ENCODE assay signal across 8 cellular contexts in genomic region chr19:55526216-55527196, GRCh38. TPM values are rescaled to one million over a fixed set of nuclear protein-coding genes. Genes with fewer than 3 reads are reported as not detected.
A peak's percentile ranks its signal among the peaks of the same experiment; 100 is the strongest.
DNase-seq lines count a peak whose midpoint lies in the region; ATAC-seq, FAIRE-seq and TF ChIP-seq lines count a peak whose summit lies in the region.

No MANE protein-coding gene starts in this region.

- WGBS in GM12878 (ENCODE audit: insufficient coverage, insufficient replicate concordance, low lambda C conversion rate, missing lambda C conversion rate) = 63% methylated on average over 33 of the region's 35 CpGs
- WGBS in lung, 2 donors = 27 to 29% methylated on average over 35 of the region's 35 CpGs

- POLR2A ChIA-PET in GM12878 (lab: Charles Lee) = no interaction called here

- H3K36me3 Mint-ChIP-seq in chondrocyte (ENCODE audit: low read depth) = no peaks in the 10 kb centered on the region

- H3K27ac ChIP-seq in GM12878 (ENCODE audit: control insufficient read depth, insufficient read depth) (no peak overlapping the region), lung (ENCODE audit: low read depth in 1 of 2, low read length in 1 of 2) (peak overlapping the region in 1 of 2 donors; percentile 2)

- H3K79me2 ChIP-seq in GM12878 (ENCODE audit: control insufficient read depth, insufficient read depth, low read length) = no peaks in the 10 kb centered on the region

- H3K4me3 ChIP-seq in GM12878 (no peak overlapping the region), lung (no peak overlapping the region)

- H3K9ac ChIP-seq in GM12878 (ENCODE audit: control insufficient read depth, insufficient read depth, low read length) = no peak overlapping the region

- no peak for TF ChIP-seq EP300 in GM12878 (IDR thresholded peaks at IDR 0.05; ENCODE audit: borderline replicate concordance in 1 of 2, control insufficient read depth in 1 of 2, low read depth in 2 of 2, low read length in 2 of 2)

- ATAC-seq in GM12878 = no peak
- ATAC-seq in lung (ENCODE audit: insufficient read depth, low FRiP score) = peak; percentile 46
- ATAC-seq in HG02938 (IDR thresholded peaks at IDR 0.05; ENCODE audit: unreplicated experiment) = no peak
- no peak for ATAC-seq in HG03108 (IDR thresholded peaks at IDR 0.05; ENCODE audit: unreplicated experiment)

- no peak overlapping the region for H2AFZ ChIP-seq in GM12878 (ENCODE audit: control insufficient read depth, low read depth, low read length)

- H3K27ac Mint-ChIP-seq in chondrocyte (ENCODE audit: unreplicated experiment) = no peak overlapping the region

- peaks cover 3% of the 10 kb centered on the region for H3K4me1 Mint-ChIP-seq in chondrocyte (ENCODE audit: low read depth)

- no peak overlapping the region for H3K4me2 ChIP-seq in GM12878 (ENCODE audit: control insufficient read depth, insufficient read depth)

- SMC1A ChIA-PET in GM12878 (lab: Charles Lee; ENCODE audit: uncharacterized antibody, unreplicated experiment) = no interaction called here

- H3K27me3 ChIP-seq in GM12878 (replicated peaks in 1 of 2; ENCODE audit: control insufficient read depth in 2 of 2, insufficient read depth in 2 of 2, low read length in 1 of 2) (no peaks in the 10 kb centered on the region), lung (ENCODE audit: control insufficient read depth, insufficient read depth) (peaks cover 5% of the 10 kb centered on the region)

- CTCF ChIA-PET in GM12878 (lab: Yijun Ruan, JAX) = no interaction called here

- TF ChIP-seq POLR2A in GM12878 (IDR thresholded peaks at IDR 0.05; ENCODE audit: low read depth, low read length) = no peak

- in situ Hi-C loops in GM12878 (cut with MboI) = no loop called here

- TF ChIP-seq CTCF in GM12878 (IDR thresholded peaks at IDR 0.05 in 2 of 3, conservative IDR thresholded peaks at IDR 0.05 in 1 of 3; ENCODE audit: control insufficient read depth in 2 of 3, extremely low read depth in 1 of 3, insufficient read depth in 1 of 3, low read depth in 3 of 3, low read length in 3 of 3) (no peak), lung (IDR thresholded peaks at IDR 0.05; ENCODE audit: control extremely low read depth, extremely low read depth) (no peak), chondrocyte (IDR thresholded peaks at IDR 0.05) (no peak)

- BruUV-seq in GM12878 (replicated peaks; lab: Mats Ljungman, UMichigan) = no TSS peak

- RAD21 ChIA-PET in GM12878 (lab: Charles Lee; ENCODE audit: unreplicated experiment) = no interaction called here

- no peak overlapping the region for H3K4me3 Mint-ChIP-seq in chondrocyte (ENCODE audit: unreplicated experiment)

- DNase-seq in Daoy (ENCODE audit: low read depth) (peak; percentile 74), NCI-H2029 (lab: John Stamatoyannopoulos, UW) (peak; percentile 91), GM12878 (ENCODE audit: low read depth, low spot score) (no peak), lung (ENCODE audit: low spot score) (peak; percentile 65), chondrocyte (ENCODE audit: low spot score) (no peak)
- no peak for DNase-seq in effector CD8-positive, alpha-beta T cell (lab: John Stamatoyannopoulos, UW)

- no peak for FAIRE-seq in GM12878 (lab: Jason Lieb, UNC)

- no peaks in the 10 kb centered on the region for H3K27me3 Mint-ChIP-seq in chondrocyte (ENCODE audit: low read depth)

- TF ChIP-seq RAD21 in GM12878 (IDR thresholded peaks at IDR 0.05; ENCODE audit: insufficient read depth, low read depth, low read length) = no peak

- no peaks in the 10 kb centered on the region for H3K4me1 ChIP-seq in GM12878 (ENCODE audit: control insufficient read depth, insufficient read depth, low read length)
- H3K4me1 ChIP-seq in lung (ENCODE audit: control insufficient read depth in 2 of 2, insufficient read depth in 2 of 2, low read length in 2 of 2) = peaks cover 0 to 6% of the 10 kb centered on the region in 2 donors

- H3K9me3 Mint-ChIP-seq in chondrocyte (ENCODE audit: low read depth) = no peaks in the 10 kb centered on the region

- H3K9me3 ChIP-seq in GM12878 (replicated peaks; ENCODE audit: control insufficient read depth, insufficient read depth, low read length) (no peaks in the 10 kb centered on the region; the same call in 2 of the 3 replicates), lung (ENCODE audit: control insufficient read depth in 2 of 2, insufficient read depth in 1 of 2, low read length in 1 of 2) (peaks cover 0 to 2% of the 10 kb centered on the region in 2 donors)

- H4K20me1 ChIP-seq in GM12878 (ENCODE audit: control insufficient read depth, insufficient read depth) = no peaks in the 10 kb centered on the region

- H3K36me3 ChIP-seq in GM12878 (ENCODE audit: control insufficient read depth in 2 of 2, insufficient read depth in 2 of 2, low read length in 1 of 2) = no peaks in the 10 kb centered on the region
- H3K36me3 ChIP-seq in lung (ENCODE audit: control insufficient read depth in 2 of 2, insufficient read depth in 2 of 2, low read length in 2 of 2) = no peaks in the 10 kb centered on the region

- intact Hi-C loops in GM12878 (cut with micrococcal nuclease; ENCODE audit: unreplicated experiment) = no loop called here

RNA-seq across cellular contexts. Expression of gene SBK2, which starts 10.4 kb away (rescaled TPM):
- total RNA-seq in Daoy (2014; rRNA removed; shearing (Covaris generic)) = not detected in 2 replicates
- not detected in 2 replicates for total RNA-seq in GM12878 (2013; cell fraction: nucleolus; rRNA removed)
- not detected in 2 replicates for total RNA-seq in GM12878 (2014; rRNA removed)
- not detected in 2 replicates for total RNA-seq in GM12878 (2014; rRNA removed; fragmentation: Illumina TruSeq; extraction: Trizol)
- not detected in 2 replicates for total RNA-seq in GM12878 (2021)
- not detected for polyA plus RNA-seq in GM12878 (2011; ENCODE audit: low read depth)
- not detected in 2 replicates for polyA plus RNA-seq in GM12878 (2011; rRNA removed)
- not detected in 2 replicates for polyA plus RNA-seq in GM12878 (2011; cell fraction: cytosol; rRNA removed)
- not detected in 2 replicates for polyA plus RNA-seq in GM12878 (2011; cell fraction: nucleus; rRNA removed)
- polyA plus RNA-seq in GM12878 (2012) = not detected in 2 replicates
- polyA plus RNA-seq in GM12878 (2014; fragmentation: Illumina TruSeq; extraction: Trizol) = not detected in 2 replicates
- polyA plus RNA-seq in GM12878 (2014; fragmentation: Nextera tagmentation; extraction: Ambion mirVana) = not detected
- polyA plus RNA-seq in GM12878 (2014; rRNA removed) = not detected in 2 replicates
- polyA plus RNA-seq in GM12878 (2016; fragmentation: Nextera tagmentation; extraction: Ambion mirVana) = not detected
- polyA minus RNA-seq in GM12878 (2011; rRNA and poly(A)+ RNA removed) = not detected in 2 replicates
- not detected in 2 replicates for polyA minus RNA-seq in GM12878 (2011; cell fraction: cytosol; rRNA and poly(A)+ RNA removed)
- not detected in 2 replicates for polyA minus RNA-seq in GM12878 (2011; cell fraction: nucleus; rRNA and poly(A)+ RNA removed)
- under 1 TPM in 1 of 2 donors, not detected in 1; 0.31 TPM for total RNA-seq in lung
- not detected for polyA plus RNA-seq in lung
- total RNA-seq in chondrocyte = not detected in 3 replicates

RNA-seq across cellular contexts. Expression of gene SBK3, which starts 18.8 kb away (rescaled TPM):
- total RNA-seq in Daoy (2014; rRNA removed; shearing (Covaris generic)) = not detected in 2 replicates
- not detected in 2 replicates for total RNA-seq in GM12878 (2013; cell fraction: nucleolus; rRNA removed)
- total RNA-seq in GM12878 (2014; rRNA removed) (not detected in 2 replicates), GM12878 (2014; rRNA removed; fragmentation: Illumina TruSeq; extraction: Trizol) (not detected in 2 replicates), GM12878 (2021) (not detected in 2 replicates), lung (1 to 10 TPM in 1 of 2 donors, not detected in 1; 1.2 TPM), chondrocyte (not detected in 3 replicates)
- polyA plus RNA-seq in GM12878 (2011; ENCODE audit: low read depth) = not detected
- polyA plus RNA-seq in GM12878 (2011; rRNA removed) (not detected in 2 replicates), GM12878 (2014; fragmentation: Illumina TruSeq; extraction: Trizol) (not detected in 2 replicates), GM12878 (2014; fragmentation: Nextera tagmentation; extraction: Ambion mirVana) (not detected), GM12878 (2014; rRNA removed) (not detected in 2 replicates), GM12878 (2016; fragmentation: Nextera tagmentation; extraction: Ambion mirVana) (not detected), lung (under 1 TPM in 1 of 2 donors, not detected in 1; 0.81 TPM)
- polyA plus RNA-seq in GM12878 (2011; cell fraction: cytosol; rRNA removed) = not detected in 2 replicates
- polyA plus RNA-seq in GM12878 (2011; cell fraction: nucleus; rRNA removed) = not detected in 2 replicates
- polyA plus RNA-seq in GM12878 (2012) = not detected in 2 replicates
- polyA minus RNA-seq in GM12878 (2011; rRNA and poly(A)+ RNA removed) = not detected in 2 replicates
- 0.73 TPM in 1 of 2 replicates, not detected in the other for polyA minus RNA-seq in GM12878 (2011; cell fraction: cytosol; rRNA and poly(A)+ RNA removed)
- polyA minus RNA-seq in GM12878 (2011; cell fraction: nucleus; rRNA and poly(A)+ RNA removed) = not detected in 2 replicates

RNA-seq across cellular contexts. Expression of gene SSC5D, which starts 38.3 kb away (rescaled TPM):
- total RNA-seq in Daoy (2014; rRNA removed; shearing (Covaris generic)) = 1.4 and 2.2 TPM in 2 replicates
- 1.5 and 1.6 TPM in 2 replicates for total RNA-seq in GM12878 (2013; cell fraction: nucleolus; rRNA removed)
- total RNA-seq in GM12878 (2014; rRNA removed) = 0.06 TPM in 1 of 2 replicates, not detected in the other
- total RNA-seq in GM12878 (2014; rRNA removed; fragmentation: Illumina TruSeq; extraction: Trizol) = 0.04 TPM in 1 of 2 replicates, not detected in the other
- total RNA-seq in GM12878 (2021) = 0.13 and 0.19 TPM in 2 replicates
- polyA plus RNA-seq in GM12878 (2011; ENCODE audit: low read depth) = 0.08 TPM
- 0.01 and 0.04 TPM in 2 replicates for polyA plus RNA-seq in GM12878 (2011; rRNA removed)
- 0.02 and 0.03 TPM in 2 replicates for polyA plus RNA-seq in GM12878 (2011; cell fraction: cytosol; rRNA removed)
- polyA plus RNA-seq in GM12878 (2011; cell fraction: nucleus; rRNA removed) = 0.49 and 0.69 TPM in 2 replicates
- 0.08 and 0.12 TPM in 2 replicates for polyA plus RNA-seq in GM12878 (2012)
- polyA plus RNA-seq in GM12878 (2014; fragmentation: Illumina TruSeq; extraction: Trizol) = 0.03 and 0.10 TPM in 2 replicates
- not detected for polyA plus RNA-seq in GM12878 (2014; fragmentation: Nextera tagmentation; extraction: Ambion mirVana)
- 0.05 and 0.08 TPM in 2 replicates for polyA plus RNA-seq in GM12878 (2014; rRNA removed)
- polyA plus RNA-seq in GM12878 (2016; fragmentation: Nextera tagmentation; extraction: Ambion mirVana) = not detected
- 0.15 TPM in 1 of 2 replicates, not detected in the other for polyA minus RNA-seq in GM12878 (2011; rRNA and poly(A)+ RNA removed)
- not detected in 2 replicates for polyA minus RNA-seq in GM12878 (2011; cell fraction: cytosol; rRNA and poly(A)+ RNA removed)
- polyA minus RNA-seq in GM12878 (2011; cell fraction: nucleus; rRNA and poly(A)+ RNA removed) = 0.36 and 0.77 TPM in 2 replicates
- 1 to 10 TPM; 6.8 to 8.4 TPM for total RNA-seq in lung
- polyA plus RNA-seq in lung = 1 to 10 TPM in 1 of 2 donors, under 1 TPM in 1; 0.66 to 2.1 TPM
- 33.6 to 50.0 TPM (median 34.5 TPM) in 3 replicates for total RNA-seq in chondrocyte

RNA-seq across cellular contexts. Expression of gene NAT14, which starts 41.5 kb away (rescaled TPM):
- total RNA-seq in Daoy (2014; rRNA removed; shearing (Covaris generic)) = 22.5 and 23.2 TPM in 2 replicates
- total RNA-seq in GM12878 (2013; cell fraction: nucleolus; rRNA removed) = 6.6 and 9.7 TPM in 2 replicates
- 9.1 and 14.0 TPM in 2 replicates for total RNA-seq in GM12878 (2014; rRNA removed)
- total RNA-seq in GM12878 (2014; rRNA removed; fragmentation: Illumina TruSeq; extraction: Trizol) = 6.8 TPM in 2 replicates
- total RNA-seq in GM12878 (2021) = 20.4 and 23.6 TPM in 2 replicates
- 5.5 TPM for polyA plus RNA-seq in GM12878 (2011; ENCODE audit: low read depth)
- 6.4 and 12.3 TPM in 2 replicates for polyA plus RNA-seq in GM12878 (2011; rRNA removed)
- 18.2 and 20.5 TPM in 2 replicates for polyA plus RNA-seq in GM12878 (2011; cell fraction: cytosol; rRNA removed)
- polyA plus RNA-seq in GM12878 (2011; cell fraction: nucleus; rRNA removed) = 56.0 and 56.6 TPM in 2 replicates
- 14.0 and 17.1 TPM in 2 replicates for polyA plus RNA-seq in GM12878 (2012)
- 2.7 and 6.5 TPM in 2 replicates for polyA plus RNA-seq in GM12878 (2014; fragmentation: Illumina TruSeq; extraction: Trizol)
- polyA plus RNA-seq in GM12878 (2014; fragmentation: Nextera tagmentation; extraction: Ambion mirVana) = 1 to 10 TPM in 1 of 2 experiments, under 1 TPM in 1; 0.87 to 4.7 TPM
- 14.3 and 16.7 TPM in 2 replicates for polyA plus RNA-seq in GM12878 (2014; rRNA removed)
- 10 to 100 TPM in 1 of 2 experiments, 1 to 10 TPM in 1; 8.9 to 10.4 TPM for polyA plus RNA-seq in GM12878 (2016; fragmentation: Nextera tagmentation; extraction: Ambion mirVana)
- polyA minus RNA-seq in GM12878 (2011; rRNA and poly(A)+ RNA removed) = 1.5 and 9.1 TPM in 2 replicates
- polyA minus RNA-seq in GM12878 (2011; cell fraction: cytosol; rRNA and poly(A)+ RNA removed) = 2.1 and 2.9 TPM in 2 replicates
- polyA minus RNA-seq in GM12878 (2011; cell fraction: nucleus; rRNA and poly(A)+ RNA removed) = 7.4 and 9.6 TPM in 2 replicates
- total RNA-seq in lung = 10 to 100 TPM; 17.7 to 43.9 TPM
- 10 to 100 TPM; 22.6 to 46.2 TPM for polyA plus RNA-seq in lung
- total RNA-seq in chondrocyte = 32.1 to 50.0 TPM (median 33.1 TPM) in 3 replicates

RNA-seq across cellular contexts. Expression of gene ZNF628, which starts 50.1 kb away (rescaled TPM):
- 1.7 and 3.4 TPM in 2 replicates for total RNA-seq in Daoy (2014; rRNA removed; shearing (Covaris generic))
- 5.1 and 6.6 TPM in 2 replicates for total RNA-seq in GM12878 (2013; cell fraction: nucleolus; rRNA removed)
- total RNA-seq in GM12878 (2014; rRNA removed) = 1.3 and 1.6 TPM in 2 replicates
- total RNA-seq in GM12878 (2014; rRNA removed; fragmentation: Illumina TruSeq; extraction: Trizol) = 0.18 and 0.31 TPM in 2 replicates
- 9.2 and 11.3 TPM in 2 replicates for total RNA-seq in GM12878 (2021)
- 1.6 TPM for polyA plus RNA-seq in GM12878 (2011; ENCODE audit: low read depth)
- polyA plus RNA-seq in GM12878 (2011; rRNA removed) = 0.06 and 0.18 TPM in 2 replicates
- 0.16 and 0.87 TPM in 2 replicates for polyA plus RNA-seq in GM12878 (2011; cell fraction: cytosol; rRNA removed)
- polyA plus RNA-seq in GM12878 (2011; cell fraction: nucleus; rRNA removed) = 2.8 and 4.7 TPM in 2 replicates
- 5.9 and 6.2 TPM in 2 replicates for polyA plus RNA-seq in GM12878 (2012)
- 0.04 TPM in 1 of 2 replicates, not detected in the other for polyA plus RNA-seq in GM12878 (2014; fragmentation: Illumina TruSeq; extraction: Trizol)
- polyA plus RNA-seq in GM12878 (2014; fragmentation: Nextera tagmentation; extraction: Ambion mirVana) = under 1 TPM in 1 of 2 experiments, not detected in 1; 0.04 TPM
- 2.4 and 3.9 TPM in 2 replicates for polyA plus RNA-seq in GM12878 (2014; rRNA removed)
- polyA plus RNA-seq in GM12878 (2016; fragmentation: Nextera tagmentation; extraction: Ambion mirVana) = 1 to 10 TPM; 1.6 to 1.7 TPM
- 0.29 and 0.77 TPM in 2 replicates for polyA minus RNA-seq in GM12878 (2011; rRNA and poly(A)+ RNA removed)
- 2.1 and 4.1 TPM in 2 replicates for polyA minus RNA-seq in GM12878 (2011; cell fraction: cytosol; rRNA and poly(A)+ RNA removed)
- polyA minus RNA-seq in GM12878 (2011; cell fraction: nucleus; rRNA and poly(A)+ RNA removed) = 0.85 and 1.5 TPM in 2 replicates
- 10 to 100 TPM in 1 of 2 donors, 1 to 10 TPM in 1; 2.0 to 12.3 TPM for total RNA-seq in lung
- 1 to 10 TPM; 7.5 to 8.0 TPM for polyA plus RNA-seq in lung
- 9.1 to 9.7 TPM (median 9.4 TPM) in 3 replicates for total RNA-seq in chondrocyte

Comparison
In these comparisons a context has a peak if more than half of its experiments do, and no peak if none do; other contexts are left out.
1. DNase-seq: peak in Daoy (single experiment), NCI-H2029 (single experiment) and lung (single experiment); none in GM12878 (single experiment), chondrocyte (single experiment) and effector CD8-positive, alpha-beta T cell (single experiment).